Comparison of ENCODE assay signal across 2 cellular contexts in the genomic region with DNA sequence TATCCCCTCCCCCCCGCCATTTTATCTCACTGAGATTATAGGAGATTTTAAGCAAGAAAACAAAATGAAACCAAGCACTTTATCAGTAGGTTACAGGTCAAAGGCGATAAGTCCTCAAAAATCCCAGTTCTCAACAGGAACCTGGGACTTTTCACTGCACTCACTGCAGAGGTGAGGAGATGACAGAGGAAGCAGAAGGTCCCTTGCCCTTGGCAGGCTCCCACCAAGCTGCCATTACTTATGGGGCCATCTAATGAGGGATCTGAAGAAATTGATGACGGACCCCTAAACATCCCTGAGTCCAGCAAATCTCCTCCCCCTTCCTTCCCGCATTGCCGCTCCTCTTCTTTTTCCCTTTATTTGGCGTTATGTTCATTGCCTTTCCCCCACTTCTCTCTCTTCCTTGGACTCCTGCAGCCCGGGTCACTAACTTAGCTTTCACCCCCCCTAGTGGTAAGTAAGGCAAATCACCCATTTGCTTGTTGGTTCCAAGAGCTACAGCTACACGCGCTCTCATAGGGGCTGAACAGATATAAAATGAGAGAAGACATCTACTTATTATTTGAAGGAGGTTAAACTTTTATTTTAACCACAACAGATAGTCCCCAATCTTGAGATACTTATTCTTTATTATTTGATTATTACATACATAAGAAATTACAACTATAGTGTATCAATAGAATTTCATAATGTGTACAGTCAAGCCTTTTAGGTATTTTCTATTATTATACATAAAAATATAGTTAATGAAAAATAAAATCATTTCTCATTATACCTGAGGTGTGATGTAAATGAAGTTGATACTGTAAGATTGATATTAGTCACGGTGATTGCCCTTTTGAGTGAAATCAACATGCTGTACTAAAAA.
TF ChIP-seq lines count a peak whose summit lies in the region.

No MANE protein-coding gene starts in this region.

TF ChIP-seq in GM23338, 12 proteins besides CTCF, POLR2A, EP300 and RAD21 (continued from another document):
- TF ChIP-seq, protein P1, sequence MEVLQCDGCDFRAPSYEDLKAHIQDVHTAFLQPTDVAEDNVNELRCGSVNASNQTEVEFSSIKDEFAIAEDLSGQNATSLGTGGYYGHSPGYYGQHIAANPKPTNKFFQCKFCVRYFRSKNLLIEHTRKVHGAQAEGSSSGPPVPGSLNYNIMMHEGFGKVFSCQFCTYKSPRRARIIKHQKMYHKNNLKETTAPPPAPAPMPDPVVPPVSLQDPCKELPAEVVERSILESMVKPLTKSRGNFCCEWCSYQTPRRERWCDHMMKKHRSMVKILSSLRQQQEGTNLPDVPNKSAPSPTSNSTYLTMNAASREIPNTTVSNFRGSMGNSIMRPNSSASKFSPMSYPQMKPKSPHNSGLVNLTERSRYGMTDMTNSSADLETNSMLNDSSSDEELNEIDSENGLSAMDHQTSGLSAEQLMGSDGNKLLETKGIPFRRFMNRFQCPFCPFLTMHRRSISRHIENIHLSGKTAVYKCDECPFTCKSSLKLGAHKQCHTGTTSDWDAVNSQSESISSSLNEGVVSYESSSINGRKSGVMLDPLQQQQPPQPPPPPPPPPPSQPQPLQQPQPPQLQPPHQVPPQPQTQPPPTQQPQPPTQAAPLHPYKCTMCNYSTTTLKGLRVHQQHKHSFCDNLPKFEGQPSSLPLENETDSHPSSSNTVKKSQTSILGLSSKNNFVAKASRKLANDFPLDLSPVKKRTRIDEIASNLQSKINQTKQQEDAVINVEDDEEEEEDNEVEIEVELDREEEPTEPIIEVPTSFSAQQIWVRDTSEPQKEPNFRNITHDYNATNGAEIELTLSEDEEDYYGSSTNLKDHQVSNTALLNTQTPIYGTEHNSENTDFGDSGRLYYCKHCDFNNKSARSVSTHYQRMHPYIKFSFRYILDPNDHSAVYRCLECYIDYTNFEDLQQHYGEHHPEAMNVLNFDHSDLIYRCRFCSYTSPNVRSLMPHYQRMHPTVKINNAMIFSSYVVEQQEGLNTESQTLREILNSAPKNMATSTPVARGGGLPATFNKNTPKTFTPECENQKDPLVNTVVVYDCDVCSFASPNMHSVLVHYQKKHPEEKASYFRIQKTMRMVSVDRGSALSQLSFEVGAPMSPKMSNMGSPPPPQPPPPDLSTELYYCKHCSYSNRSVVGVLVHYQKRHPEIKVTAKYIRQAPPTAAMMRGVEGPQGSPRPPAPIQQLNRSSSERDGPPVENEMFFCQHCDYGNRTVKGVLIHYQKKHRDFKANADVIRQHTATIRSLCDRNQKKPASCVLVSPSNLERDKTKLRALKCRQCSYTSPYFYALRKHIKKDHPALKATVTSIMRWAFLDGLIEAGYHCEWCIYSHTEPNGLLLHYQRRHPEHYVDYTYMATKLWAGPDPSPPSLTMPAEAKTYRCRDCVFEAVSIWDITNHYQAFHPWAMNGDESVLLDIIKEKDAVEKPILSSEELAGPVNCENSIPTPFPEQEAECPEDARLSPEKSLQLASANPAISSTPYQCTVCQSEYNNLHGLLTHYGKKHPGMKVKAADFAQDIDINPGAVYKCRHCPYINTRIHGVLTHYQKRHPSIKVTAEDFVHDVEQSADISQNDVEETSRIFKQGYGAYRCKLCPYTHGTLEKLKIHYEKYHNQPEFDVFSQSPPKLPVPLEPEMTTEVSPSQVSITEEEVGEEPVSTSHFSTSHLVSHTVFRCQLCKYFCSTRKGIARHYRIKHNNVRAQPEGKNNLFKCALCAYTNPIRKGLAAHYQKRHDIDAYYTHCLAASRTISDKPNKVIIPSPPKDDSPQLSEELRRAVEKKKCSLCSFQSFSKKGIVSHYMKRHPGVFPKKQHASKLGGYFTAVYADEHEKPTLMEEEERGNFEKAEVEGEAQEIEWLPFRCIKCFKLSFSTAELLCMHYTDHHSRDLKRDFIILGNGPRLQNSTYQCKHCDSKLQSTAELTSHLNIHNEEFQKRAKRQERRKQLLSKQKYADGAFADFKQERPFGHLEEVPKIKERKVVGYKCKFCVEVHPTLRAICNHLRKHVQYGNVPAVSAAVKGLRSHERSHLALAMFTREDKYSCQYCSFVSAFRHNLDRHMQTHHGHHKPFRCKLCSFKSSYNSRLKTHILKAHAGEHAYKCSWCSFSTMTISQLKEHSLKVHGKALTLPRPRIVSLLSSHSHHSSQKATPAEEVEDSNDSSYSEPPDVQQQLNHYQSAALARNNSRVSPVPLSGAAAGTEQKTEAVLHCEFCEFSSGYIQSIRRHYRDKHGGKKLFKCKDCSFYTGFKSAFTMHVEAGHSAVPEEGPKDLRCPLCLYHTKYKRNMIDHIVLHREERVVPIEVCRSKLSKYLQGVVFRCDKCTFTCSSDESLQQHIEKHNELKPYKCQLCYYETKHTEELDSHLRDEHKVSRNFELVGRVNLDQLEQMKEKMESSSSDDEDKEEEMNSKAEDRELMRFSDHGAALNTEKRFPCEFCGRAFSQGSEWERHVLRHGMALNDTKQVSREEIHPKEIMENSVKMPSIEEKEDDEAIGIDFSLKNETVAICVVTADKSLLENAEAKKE (CRISPR knock-in tag; IDR thresholded peaks at IDR 0.05), result no peak
- TF ChIP-seq ZNF114 (CRISPR knock-in tag; IDR thresholded peaks at IDR 0.05) (no peak), STAT1 (IDR thresholded peaks at IDR 0.05; ENCODE audit: unreplicated experiment) (no peak), EZH2 (IDR thresholded peaks at IDR 0.05; ENCODE audit: low read depth, unreplicated experiment) (no peak), CREB1 (CRISPR knock-in tag; IDR thresholded peaks at IDR 0.05; ENCODE audit: low read depth) (no peak)
- TF ChIP-seq, protein P2, sequence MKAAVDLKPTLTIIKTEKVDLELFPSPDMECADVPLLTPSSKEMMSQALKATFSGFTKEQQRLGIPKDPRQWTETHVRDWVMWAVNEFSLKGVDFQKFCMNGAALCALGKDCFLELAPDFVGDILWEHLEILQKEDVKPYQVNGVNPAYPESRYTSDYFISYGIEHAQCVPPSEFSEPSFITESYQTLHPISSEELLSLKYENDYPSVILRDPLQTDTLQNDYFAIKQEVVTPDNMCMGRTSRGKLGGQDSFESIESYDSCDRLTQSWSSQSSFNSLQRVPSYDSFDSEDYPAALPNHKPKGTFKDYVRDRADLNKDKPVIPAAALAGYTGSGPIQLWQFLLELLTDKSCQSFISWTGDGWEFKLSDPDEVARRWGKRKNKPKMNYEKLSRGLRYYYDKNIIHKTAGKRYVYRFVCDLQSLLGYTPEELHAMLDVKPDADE (IDR thresholded peaks at IDR 0.05), result no peak

TF ChIP-seq in Ishikawa, 13 proteins besides CTCF, POLR2A, EP300 and RAD21 (continued from another document):
- TF ChIP-seq YY1 (IDR thresholded peaks at IDR 0.05; ENCODE audit: low read depth) (no peak), EGR1 (IDR thresholded peaks at IDR 0.05) (no peak), NFIC (IDR thresholded peaks at IDR 0.05) (no peak)
- TF ChIP-seq, protein P3, sequence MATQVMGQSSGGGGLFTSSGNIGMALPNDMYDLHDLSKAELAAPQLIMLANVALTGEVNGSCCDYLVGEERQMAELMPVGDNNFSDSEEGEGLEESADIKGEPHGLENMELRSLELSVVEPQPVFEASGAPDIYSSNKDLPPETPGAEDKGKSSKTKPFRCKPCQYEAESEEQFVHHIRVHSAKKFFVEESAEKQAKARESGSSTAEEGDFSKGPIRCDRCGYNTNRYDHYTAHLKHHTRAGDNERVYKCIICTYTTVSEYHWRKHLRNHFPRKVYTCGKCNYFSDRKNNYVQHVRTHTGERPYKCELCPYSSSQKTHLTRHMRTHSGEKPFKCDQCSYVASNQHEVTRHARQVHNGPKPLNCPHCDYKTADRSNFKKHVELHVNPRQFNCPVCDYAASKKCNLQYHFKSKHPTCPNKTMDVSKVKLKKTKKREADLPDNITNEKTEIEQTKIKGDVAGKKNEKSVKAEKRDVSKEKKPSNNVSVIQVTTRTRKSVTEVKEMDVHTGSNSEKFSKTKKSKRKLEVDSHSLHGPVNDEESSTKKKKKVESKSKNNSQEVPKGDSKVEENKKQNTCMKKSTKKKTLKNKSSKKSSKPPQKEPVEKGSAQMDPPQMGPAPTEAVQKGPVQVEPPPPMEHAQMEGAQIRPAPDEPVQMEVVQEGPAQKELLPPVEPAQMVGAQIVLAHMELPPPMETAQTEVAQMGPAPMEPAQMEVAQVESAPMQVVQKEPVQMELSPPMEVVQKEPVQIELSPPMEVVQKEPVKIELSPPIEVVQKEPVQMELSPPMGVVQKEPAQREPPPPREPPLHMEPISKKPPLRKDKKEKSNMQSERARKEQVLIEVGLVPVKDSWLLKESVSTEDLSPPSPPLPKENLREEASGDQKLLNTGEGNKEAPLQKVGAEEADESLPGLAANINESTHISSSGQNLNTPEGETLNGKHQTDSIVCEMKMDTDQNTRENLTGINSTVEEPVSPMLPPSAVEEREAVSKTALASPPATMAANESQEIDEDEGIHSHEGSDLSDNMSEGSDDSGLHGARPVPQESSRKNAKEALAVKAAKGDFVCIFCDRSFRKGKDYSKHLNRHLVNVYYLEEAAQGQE (IDR thresholded peaks at IDR 0.05; ENCODE audit: low read depth), result no peak
